15 cellular contexts compared by ENCODE assay signal in the genomic region with DNA sequence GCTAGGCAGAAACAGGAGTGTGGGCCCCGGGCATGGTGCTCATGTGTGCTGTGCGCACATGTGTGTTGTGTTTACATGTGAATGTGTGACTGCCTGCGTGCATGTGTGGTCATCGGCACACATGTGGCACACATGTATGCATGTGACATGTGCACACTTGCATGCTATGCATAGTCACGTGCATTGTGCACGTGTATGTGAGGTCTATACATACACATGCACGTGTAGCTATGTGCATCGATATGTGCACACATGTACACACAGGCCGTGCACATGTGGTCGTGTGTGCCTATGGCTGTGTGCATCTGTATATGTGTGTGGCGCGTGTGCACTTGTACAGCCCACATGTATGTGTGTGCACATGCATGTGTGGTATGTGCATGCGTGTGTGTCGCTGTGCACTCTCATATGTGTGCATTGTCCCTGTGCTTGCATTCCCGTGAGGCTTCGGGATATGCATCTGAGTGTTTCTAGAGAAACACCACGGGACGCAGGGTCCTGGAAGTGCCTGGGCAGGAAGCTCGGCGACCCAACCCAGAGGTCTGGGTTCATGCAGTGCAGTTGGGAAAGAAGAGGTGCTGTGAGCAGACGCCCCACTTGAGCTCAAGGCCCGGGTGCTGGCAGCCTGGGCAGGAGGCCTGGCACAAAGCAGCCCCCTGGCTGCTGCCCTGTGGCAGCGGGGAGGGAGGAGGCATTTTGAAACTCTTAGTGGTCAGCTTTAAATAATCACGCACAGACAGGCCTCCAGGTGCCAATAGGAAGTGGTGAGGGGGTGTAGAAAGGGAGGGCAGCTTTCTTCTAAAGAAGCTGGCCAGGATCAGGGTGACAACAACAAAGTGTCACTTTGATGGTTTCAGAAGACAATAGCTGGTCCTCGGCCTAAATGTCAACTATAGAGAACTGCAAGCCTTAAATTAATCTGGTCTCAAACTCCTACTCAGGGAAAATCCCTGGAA.
DNase-seq lines count a peak whose midpoint lies in the region; ATAC-seq lines count a peak whose summit lies in the region.
"Had no signal": no experiment of that assay in that cellular context is flagged by ENCODE, and none has a peak within 500 bp of the region (broad histone marks: within the 10 kb centered on the region; RNA-seq: fewer than 3 reads in every experiment).

No MANE protein-coding gene starts in this region.

- no peaks in the 10 kb centered on the region for H3K36me3 Mint-ChIP-seq in activated CD4-positive, alpha-beta memory T cell treated with anti-CD3 and anti-CD28 coated beads, Interleukin-2, amount 10 ng/mL, durations not matched to agents 7 days and 5 days (ENCODE audit: low read depth)
- H3K36me3 Mint-ChIP-seq in activated CD4-positive, alpha-beta memory T cell treated with anti-CD3 and anti-CD28 coated beads for 36 hours = no peaks in the 10 kb centered on the region
- no peaks in the 10 kb centered on the region for H3K36me3 Mint-ChIP-seq in T-cell
- H3K36me3 Mint-ChIP-seq in stimulated activated naive B cell treated with anti-CD40 and anti-IgM and Interleukin-4, amounts not matched to agents 10 μg/mL and 1 μg/mL and 100 μg/mL, for 72 hours = no peaks in the 10 kb centered on the region

- DNase-seq in activated CD4-positive, alpha-beta memory T cell treated with anti-CD3 and anti-CD28 coated beads, Interleukin-2, amount 10 ng/mL, durations not matched to agents 7 days and 5 days = no peak
- DNase-seq in activated CD4-positive, alpha-beta memory T cell treated with anti-CD3 and anti-CD28 coated beads for 36 hours = no peak
- DNase-seq in T-cell (no peak), midbrain (lab: John Stamatoyannopoulos, UW) (no peak), NCI-H187 (lab: John Stamatoyannopoulos, UW) (no peak)
- no peak for DNase-seq in stimulated activated naive B cell treated with anti-CD40 and anti-IgM and Interleukin-4, amounts not matched to agents 10 μg/mL and 1 μg/mL and 100 μg/mL, for 72 hours
- DNase-seq in stimulated activated CD8-positive, alpha-beta memory T cell treated with anti-CD3 and anti-CD28 coated beads, Interleukin-4, amount 100 ng/mL, for 48 hours = no peak
- DNase-seq: foreskin melanocyte, mesendoderm, NCI-H1105, NCI-H510A, thyroid gland had no signal

- no peak overlapping the region for H3K27ac Mint-ChIP-seq in activated CD4-positive, alpha-beta memory T cell treated with anti-CD3 and anti-CD28 coated beads, Interleukin-2, amount 10 ng/mL, durations not matched to agents 7 days and 5 days
- no peak overlapping the region for H3K27ac Mint-ChIP-seq in activated CD4-positive, alpha-beta memory T cell treated with anti-CD3 and anti-CD28 coated beads for 36 hours
- peak overlapping the region in 1 of 2 donors; percentile 19 for H3K27ac Mint-ChIP-seq in T-cell
- H3K27ac Mint-ChIP-seq in stimulated activated naive B cell treated with anti-CD40 and anti-IgM and Interleukin-4, amounts not matched to agents 10 μg/mL and 1 μg/mL and 100 μg/mL, for 72 hours = peak overlapping the region; percentile 14
- H3K27ac Mint-ChIP-seq: GM23338 had no signal

- H3K9me3 Mint-ChIP-seq in activated CD4-positive, alpha-beta memory T cell treated with anti-CD3 and anti-CD28 coated beads, Interleukin-2, amount 10 ng/mL, durations not matched to agents 7 days and 5 days = no peaks in the 10 kb centered on the region
- H3K9me3 Mint-ChIP-seq in activated CD4-positive, alpha-beta memory T cell treated with anti-CD3 and anti-CD28 coated beads for 36 hours = no peaks in the 10 kb centered on the region
- no peaks in the 10 kb centered on the region for H3K9me3 Mint-ChIP-seq in T-cell
- no peaks in the 10 kb centered on the region for H3K9me3 Mint-ChIP-seq in stimulated activated naive B cell treated with anti-CD40 and anti-IgM and Interleukin-4, amounts not matched to agents 10 μg/mL and 1 μg/mL and 100 μg/mL, for 72 hours
- H3K9me3 Mint-ChIP-seq: GM23338; T-helper 1 cell treated with Interleukin-12 subunit alpha and Interleukin-12 subunit beta and Interleukin-4 antibody, amounts not matched to agents 30 μg/mL and 1 μg/mL, for 36 hours had no signal

- intact Hi-C loops in activated CD4-positive, alpha-beta memory T cell treated with anti-CD3 and anti-CD28 coated beads for 36 hours (cut with micrococcal nuclease) = no loop called here

- peaks cover 3% of the 10 kb centered on the region for H3K27me3 Mint-ChIP-seq in activated CD4-positive, alpha-beta memory T cell treated with anti-CD3 and anti-CD28 coated beads, Interleukin-2, amount 10 ng/mL, durations not matched to agents 7 days and 5 days
- no peaks in the 10 kb centered on the region for H3K27me3 Mint-ChIP-seq in activated CD4-positive, alpha-beta memory T cell treated with anti-CD3 and anti-CD28 coated beads for 36 hours
- H3K27me3 Mint-ChIP-seq in T-cell = no peaks in the 10 kb centered on the region
- H3K27me3 Mint-ChIP-seq in stimulated activated naive B cell treated with anti-CD40 and anti-IgM and Interleukin-4, amounts not matched to agents 10 μg/mL and 1 μg/mL and 100 μg/mL, for 72 hours = peaks cover 0 to 6% of the 10 kb centered on the region in 2 donors

- POLR2A ChIA-PET in activated CD4-positive, alpha-beta memory T cell treated with anti-CD3 and anti-CD28 coated beads, Interleukin-2, amount 10 ng/mL, durations not matched to agents 7 days and 5 days (lab: Charles Lee) = interaction anchor here (0.5 to 2.1 kb wide), 4 partner anchors 21 to 1054 kb away, joined by 3 to 12 read pairs (median 3); no protein-coding TSS in a partner anchor
- POLR2A ChIA-PET in activated CD4-positive, alpha-beta memory T cell treated with anti-CD3 and anti-CD28 coated beads for 36 hours (lab: Charles Lee) = no interaction called here
- POLR2A ChIA-PET in T-cell (lab: Charles Lee) = no interaction called here

- H3K4me1 Mint-ChIP-seq in activated CD4-positive, alpha-beta memory T cell treated with anti-CD3 and anti-CD28 coated beads, Interleukin-2, amount 10 ng/mL, durations not matched to agents 7 days and 5 days = peaks cover 25% of the 10 kb centered on the region
- peaks cover 24% of the 10 kb centered on the region for H3K4me1 Mint-ChIP-seq in activated CD4-positive, alpha-beta memory T cell treated with anti-CD3 and anti-CD28 coated beads for 36 hours (ENCODE audit: low read depth)
- peaks cover 27 to 34% (median 29%) of the 10 kb centered on the region in 3 donors for H3K4me1 Mint-ChIP-seq in T-cell
- H3K4me1 Mint-ChIP-seq in stimulated activated naive B cell treated with anti-CD40 and anti-IgM and Interleukin-4, amounts not matched to agents 10 μg/mL and 1 μg/mL and 100 μg/mL, for 72 hours = peaks cover 9 to 28% of the 10 kb centered on the region in 2 donors

- H3K4me3 Mint-ChIP-seq in activated CD4-positive, alpha-beta memory T cell treated with anti-CD3 and anti-CD28 coated beads, Interleukin-2, amount 10 ng/mL, durations not matched to agents 7 days and 5 days = peak overlapping the region; percentile 18
- H3K4me3 Mint-ChIP-seq in activated CD4-positive, alpha-beta memory T cell treated with anti-CD3 and anti-CD28 coated beads for 36 hours = no peak overlapping the region
- peak overlapping the region in 2 of 3 donors; percentile 28 to 67 for H3K4me3 Mint-ChIP-seq in T-cell
- peak overlapping the region in 1 of 2 donors; percentile 61 for H3K4me3 Mint-ChIP-seq in stimulated activated naive B cell treated with anti-CD40 and anti-IgM and Interleukin-4, amounts not matched to agents 10 μg/mL and 1 μg/mL and 100 μg/mL, for 72 hours
- H3K4me3 Mint-ChIP-seq: GM23338 had no signal

- peak; percentile 45 for ATAC-seq in HG02588 (IDR thresholded peaks at IDR 0.05; ENCODE audit: unreplicated experiment)
- ATAC-seq in T-cell (replicated peaks in 1 of 4) = peak in 1 of 4 experiments; percentile 6
- ATAC-seq in stimulated activated naive B cell treated with anti-CD40 and anti-IgM and Interleukin-4, amounts not matched to agents 10 μg/mL and 1 μg/mL and 100 μg/mL, for 72 hours (replicated peaks) = peak; percentile 68 to 71

- CTCF ChIA-PET in activated CD4-positive, alpha-beta memory T cell treated with anti-CD3 and anti-CD28 coated beads, Interleukin-2, amount 10 ng/mL, durations not matched to agents 7 days and 5 days (lab: Charles Lee) = no interaction called here
- CTCF ChIA-PET in activated CD4-positive, alpha-beta memory T cell treated with anti-CD3 and anti-CD28 coated beads for 36 hours (lab: Charles Lee) = no interaction called here
- CTCF ChIA-PET in T-cell (lab: Charles Lee) = interaction anchor here in 1 of 2 donors (1.0 kb wide), 1 partner anchor 411 kb away, joined by 3 read pairs; no protein-coding TSS in a partner anchor
